Comparison of ENCODE assay signal across 10 cellular contexts in genomic region chr2:181781082-181781786, GRCh38.
A peak's percentile ranks its signal among the peaks of the same experiment; 100 is the strongest.
DNase-seq lines count a peak whose midpoint lies in the region; ATAC-seq and TF ChIP-seq lines count a peak whose summit lies in the region.
"Had no signal": no experiment of that assay in that cellular context is flagged by ENCODE, and none has a peak within 500 bp of the region (broad histone marks: within the 10 kb centered on the region; RNA-seq: fewer than 3 reads in every experiment).

No MANE protein-coding gene starts in this region.

- no peak overlapping the region for H3K4me3 Mint-ChIP-seq in activated CD4-positive, alpha-beta memory T cell treated with anti-CD3 and anti-CD28 coated beads for 36 hours

- POLR2A ChIA-PET in activated CD4-positive, alpha-beta memory T cell treated with anti-CD3 and anti-CD28 coated beads for 36 hours (lab: Charles Lee), result no interaction called here

- peak; percentile 33 for TF ChIP-seq CTCF in GM12873 (IDR thresholded peaks at IDR 0.05; ENCODE audit: insufficient read depth, low read depth, low read length, missing control alignments)

- CTCF ChIA-PET in activated CD4-positive, alpha-beta memory T cell treated with anti-CD3 and anti-CD28 coated beads for 36 hours (lab: Charles Lee), result interaction anchor here (1.7 kb wide), 1 partner anchor 174 kb away, joined by 6 read pairs; no protein-coding TSS in a partner anchor

- no peaks in the 10 kb centered on the region for H3K4me1 Mint-ChIP-seq in activated CD4-positive, alpha-beta memory T cell treated with anti-CD3 and anti-CD28 coated beads for 36 hours (ENCODE audit: low read depth)

- H3K9me3 Mint-ChIP-seq in activated CD4-positive, alpha-beta memory T cell treated with anti-CD3 and anti-CD28 coated beads for 36 hours, result no peaks in the 10 kb centered on the region

- ATAC-seq in GM21529 (IDR thresholded peaks at IDR 0.05; ENCODE audit: unreplicated experiment) (peak; percentile 44), GM21723 (IDR thresholded peaks at IDR 0.05; ENCODE audit: unreplicated experiment) (no peak), HG03565 (IDR thresholded peaks at IDR 0.05; ENCODE audit: unreplicated experiment) (no peak)
- ATAC-seq: left ventricle myocardium superior had no signal

- no peak overlapping the region for H3K27ac Mint-ChIP-seq in activated CD4-positive, alpha-beta memory T cell treated with anti-CD3 and anti-CD28 coated beads for 36 hours

- DNase-seq in Kasumi-1 (lab: John Stamatoyannopoulos, UW) (peak; percentile 75 to 88), germinal center (ENCODE audit: low spot score) (peak; percentile 8)
- no peak for DNase-seq in activated CD4-positive, alpha-beta memory T cell treated with anti-CD3 and anti-CD28 coated beads for 36 hours
- no peak for DNase-seq in activated CD4-positive, alpha-beta T cell treated with anti-CD3 and anti-CD28 coated beads for 1 hour
- DNase-seq: left ventricle myocardium superior; NK-92 treated with Interleukin-12 subunit alpha and Interleukin-12 subunit beta, amount 100 ng/mL, for 24 hours had no signal

- no peaks in the 10 kb centered on the region for H3K36me3 Mint-ChIP-seq in activated CD4-positive, alpha-beta memory T cell treated with anti-CD3 and anti-CD28 coated beads for 36 hours

- peaks cover 7% of the 10 kb centered on the region for H3K27me3 Mint-ChIP-seq in activated CD4-positive, alpha-beta memory T cell treated with anti-CD3 and anti-CD28 coated beads for 36 hours

- intact Hi-C loops in activated CD4-positive, alpha-beta memory T cell treated with anti-CD3 and anti-CD28 coated beads for 36 hours (cut with micrococcal nuclease), result no loop called here

Comparison
In these comparisons a context has a peak if more than half of its experiments do, and no peak if none do; other contexts are left out.
1. DNase-seq: peak in Kasumi-1 (2 of 2) and germinal center (single experiment); none in activated CD4-positive, alpha-beta memory T cell treated with anti-CD3 and anti-CD28 coated beads for 36 hours (single experiment) and activated CD4-positive, alpha-beta T cell treated with anti-CD3 and anti-CD28 coated beads for 1 hour (single experiment).